8 cellular contexts compared by ENCODE assay signal in genomic region chr5:159263569-159263905, GRCh38. TPM values are rescaled to one million over a fixed set of nuclear protein-coding genes. Genes with fewer than 3 reads are reported as not detected.
DNase-seq lines count a peak whose midpoint lies in the region; ATAC-seq lines count a peak whose summit lies in the region.

No MANE protein-coding gene starts in this region.

- H3K27ac Mint-ChIP-seq in activated CD4-positive, alpha-beta T cell treated with anti-CD3 and anti-CD28 coated beads, Interleukin-2, amount 10 ng/mL, durations not matched to agents 7 days and 5 days = peak overlapping the region; percentile 98

- H3K36me3 Mint-ChIP-seq in activated CD4-positive, alpha-beta T cell treated with anti-CD3 and anti-CD28 coated beads, Interleukin-2, amount 10 ng/mL, durations not matched to agents 7 days and 5 days (ENCODE audit: low read depth) = peaks cover 35% of the 10 kb centered on the region

- DNase-seq in activated CD4-positive, alpha-beta T cell treated with anti-CD3 and anti-CD28 coated beads, Interleukin-2, amount 10 ng/mL, durations not matched to agents 7 days and 5 days = no peak
- DNase-seq in activated CD4-positive, alpha-beta T cell treated with anti-CD3 and anti-CD28 coated beads, Interleukin-2, amount 50 U/mL, for 48 hours = no peak
- DNase-seq in left lobe of liver (ENCODE audit: low spot score) = no peak
- DNase-seq in DMS79 (lab: John Stamatoyannopoulos, UW) = no peak
- no peak for DNase-seq in medulla oblongata (ENCODE audit: extremely low spot score)

- no peaks in the 10 kb centered on the region for H3K27me3 Mint-ChIP-seq in activated CD4-positive, alpha-beta T cell treated with anti-CD3 and anti-CD28 coated beads, Interleukin-2, amount 10 ng/mL, durations not matched to agents 7 days and 5 days

- 20% methylated on average over 10 of the region's 10 CpGs for WGBS in thymus

- POLR2A ChIA-PET in activated CD4-positive, alpha-beta T cell treated with anti-CD3 and anti-CD28 coated beads, Interleukin-2, amount 10 ng/mL, durations not matched to agents 7 days and 5 days (lab: Charles Lee) = no interaction called here

- peak overlapping the region; percentile 95 for H3K4me3 Mint-ChIP-seq in activated CD4-positive, alpha-beta T cell treated with anti-CD3 and anti-CD28 coated beads, Interleukin-2, amount 10 ng/mL, durations not matched to agents 7 days and 5 days

- no peaks in the 10 kb centered on the region for H3K9me3 ChIP-seq in thymus (ENCODE audit: control insufficient read depth)

- H3K4me1 ChIP-seq in thymus (ENCODE audit: control insufficient read depth, insufficient read depth, low read length) = peaks cover 9% of the 10 kb centered on the region

- peak overlapping the region; percentile 99 for H3K4me3 ChIP-seq in thymus (ENCODE audit: low read length)

- CTCF ChIA-PET in activated CD4-positive, alpha-beta T cell treated with anti-CD3 and anti-CD28 coated beads, Interleukin-2, amount 10 ng/mL, durations not matched to agents 7 days and 5 days (lab: Charles Lee) = no interaction called here

- H3K4me1 Mint-ChIP-seq in activated CD4-positive, alpha-beta T cell treated with anti-CD3 and anti-CD28 coated beads, Interleukin-2, amount 10 ng/mL, durations not matched to agents 7 days and 5 days = peaks cover 35% of the 10 kb centered on the region

- H3K27ac ChIP-seq in angular gyrus (ENCODE audit: low read depth, low read length) = peak overlapping the region; percentile 85
- H3K27ac ChIP-seq in thymus (ENCODE audit: low read depth) = peak overlapping the region; percentile 83

- H3K9me3 Mint-ChIP-seq in activated CD4-positive, alpha-beta T cell treated with anti-CD3 and anti-CD28 coated beads, Interleukin-2, amount 10 ng/mL, durations not matched to agents 7 days and 5 days = no peaks in the 10 kb centered on the region

- H3K36me3 ChIP-seq in thymus (ENCODE audit: control insufficient read depth, insufficient read depth) = peaks cover 6% of the 10 kb centered on the region

- no peaks in the 10 kb centered on the region for H3K27me3 ChIP-seq in thymus (ENCODE audit: control insufficient read depth, insufficient read depth)

- peak; percentile 10 for ATAC-seq in HG03175 (IDR thresholded peaks at IDR 0.05; ENCODE audit: unreplicated experiment)
- ATAC-seq in left lobe of liver = peak; percentile 13

RNA-seq across cellular contexts. Expression of gene UBLCP1, which starts 0.4 kb away (rescaled TPM):
- 10 to 100 TPM; 29.2 to 32.2 TPM for total RNA-seq in activated CD4-positive, alpha-beta T cell treated with anti-CD3 and anti-CD28 coated beads, Interleukin-2, amount 10 ng/mL, durations not matched to agents 7 days and 5 days
- 5.9 TPM for total RNA-seq in left lobe of liver
- 83.7 TPM for polyA plus RNA-seq in thymus

RNA-seq across cellular contexts. Expression of gene RNF145, which starts 54.2 kb away (rescaled TPM):
- total RNA-seq in activated CD4-positive, alpha-beta T cell treated with anti-CD3 and anti-CD28 coated beads, Interleukin-2, amount 10 ng/mL, durations not matched to agents 7 days and 5 days = 100 to 1,000 TPM; 133 to 145 TPM
- 8.4 TPM for total RNA-seq in left lobe of liver
- polyA plus RNA-seq in thymus = 60.6 TPM

Comparison
In these comparisons a context has a peak if more than half of its experiments do, and no peak if none do; other contexts are left out.
1. RNA of gene RNF145, which starts 54.2 kb away (total RNA-seq): 133 to 145 TPM in activated CD4-positive, alpha-beta T cell treated with anti-CD3 and anti-CD28 coated beads, Interleukin-2, amount 10 ng/mL, durations not matched to agents 7 days and 5 days; 8.4 TPM in left lobe of liver (single experiment); every median in the first group is over 10 times any median in the second.